In the genomic region with DNA sequence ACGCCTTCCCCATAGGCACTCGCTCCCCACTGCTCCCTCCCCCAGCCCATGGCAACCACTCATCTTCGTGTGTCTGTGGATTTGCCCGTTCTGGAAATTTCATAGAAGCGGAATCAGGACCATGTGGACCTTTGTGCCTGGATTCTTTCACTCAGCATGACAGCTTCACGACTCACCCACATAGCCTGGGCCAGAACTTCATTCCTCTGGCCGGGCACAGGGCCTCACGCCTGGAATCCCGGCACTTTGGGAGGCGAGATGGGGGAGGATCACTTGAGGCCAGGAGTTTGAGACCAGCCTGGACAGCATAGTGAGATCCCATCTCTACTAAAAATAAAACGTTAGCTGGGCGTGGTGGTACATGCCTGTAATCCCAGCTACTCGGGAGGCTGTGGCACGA, we compare ENCODE assay signal across 14 cellular contexts. TPM values are rescaled to one million over a fixed set of nuclear protein-coding genes. Genes with fewer than 3 reads are reported as not detected.
DNase-seq lines count a peak whose midpoint lies in the region; ATAC-seq and TF ChIP-seq lines count a peak whose summit lies in the region.
"Had no signal": no experiment of that assay in that cellular context is flagged by ENCODE, and none has a peak within 500 bp of the region (broad histone marks: within the 10 kb centered on the region; RNA-seq: fewer than 3 reads in every experiment).

No MANE protein-coding gene starts in this region.

- no peaks in the 10 kb centered on the region for H3K4me1 Mint-ChIP-seq in chondrocyte (ENCODE audit: low read depth)

- H4K20me1 ChIP-seq in BLaER1: no peaks in the 10 kb centered on the region

- no peaks in the 10 kb centered on the region for H3K9me3 ChIP-seq in BLaER1
- H3K9me3 ChIP-seq in MG63: no peaks in the 10 kb centered on the region
- H3K9me3 ChIP-seq in HAP-1: no peaks in the 10 kb centered on the region
- H3K9me3 ChIP-seq: BE2C had no signal

- H3K9ac ChIP-seq in BLaER1: no peak overlapping the region

- H3K36me3 Mint-ChIP-seq in chondrocyte (ENCODE audit: low read depth): no peaks in the 10 kb centered on the region
- H3K36me3 Mint-ChIP-seq: immature natural killer cell, mesothelial cell of epicardium had no signal

- in situ Hi-C loops in HAP-1 (cut with MboI; ENCODE audit: low sequenced_read_pairs): no loop called here

- no peaks in the 10 kb centered on the region for H3K9me3 Mint-ChIP-seq in chondrocyte (ENCODE audit: low read depth)
- H3K9me3 Mint-ChIP-seq: immature natural killer cell, mesothelial cell of epicardium had no signal

- no peak for ATAC-seq in HG03039 (IDR thresholded peaks at IDR 0.05; ENCODE audit: unreplicated experiment)

- peak overlapping the region; percentile 61 for H3K27ac Mint-ChIP-seq in chondrocyte (ENCODE audit: unreplicated experiment)
- H3K27ac Mint-ChIP-seq: mesothelial cell of epicardium, progenitor cell of endocrine pancreas had no signal

- H3K4me3 ChIP-seq in BLaER1: peak overlapping the region; percentile 53; the same call in 1 of the 2 replicates
- no peak overlapping the region for H3K4me3 ChIP-seq in MG63
- no peak overlapping the region for H3K4me3 ChIP-seq in HAP-1

- no peak overlapping the region for H3K27ac ChIP-seq in BLaER1

- DNase-seq in MG63 (peak; percentile 56), chondrocyte (ENCODE audit: low spot score) (no peak), NCI-H446 (lab: John Stamatoyannopoulos, UW) (no peak), HAP-1 (ENCODE audit: low spot score in 2 of 2) (no peak)
- DNase-seq: BE2C, cerebellar nuclear complex, KBM-7, NCI-H187 treated with DMSO at 0.1 percent for 48 hours had no signal

- no peak for TF ChIP-seq CTCF in chondrocyte (IDR thresholded peaks at IDR 0.05)

- H3K4me1 ChIP-seq in BLaER1 (peaks cover 97% of the 10 kb centered on the region), HAP-1 (no peaks in the 10 kb centered on the region)
- H3K4me1 ChIP-seq: BE2C had no signal

- H3K36me3 ChIP-seq in BLaER1 (no peaks in the 10 kb centered on the region), MG63 (no peaks in the 10 kb centered on the region), HAP-1 (replicated peaks) (no peaks in the 10 kb centered on the region)
- H3K36me3 ChIP-seq: BE2C had no signal

- no peak overlapping the region for H3K4me3 Mint-ChIP-seq in chondrocyte (ENCODE audit: unreplicated experiment)
- H3K4me3 Mint-ChIP-seq: mesothelial cell of epicardium had no signal

- H3K27me3 Mint-ChIP-seq in chondrocyte (ENCODE audit: low read depth): peaks cover 10% of the 10 kb centered on the region
- H3K27me3 Mint-ChIP-seq: progenitor cell of endocrine pancreas had no signal

- peak overlapping the region; percentile 90 for H3K4me2 ChIP-seq in BLaER1

- H3K27me3 ChIP-seq in BLaER1 (no peaks in the 10 kb centered on the region), MG63 (no peaks in the 10 kb centered on the region), HAP-1 (ENCODE audit: low read depth) (no peaks in the 10 kb centered on the region)
- H3K27me3 ChIP-seq: BE2C had no signal

RNA-seq across cellular contexts. Expression of gene DIPK1B, which starts 12.1 kb away (rescaled TPM):
- 11.5 and 13.3 TPM in 2 replicates for total RNA-seq in MG63 (2014; rRNA removed; shearing (Covaris generic); ENCODE audit: low replicate concordance)
- total RNA-seq in chondrocyte: 8.2 to 9.2 TPM (median 8.5 TPM) in 3 replicates

RNA-seq across cellular contexts. Expression of gene AGPAT2, which starts 13.1 kb away (rescaled TPM):
- 58.8 and 116 TPM in 2 replicates for total RNA-seq in MG63 (2014; rRNA removed; shearing (Covaris generic); ENCODE audit: low replicate concordance)
- 23.4 to 39.8 TPM (median 39.1 TPM) in 3 replicates for total RNA-seq in chondrocyte

RNA-seq across cellular contexts. Expression of gene EGFL7, which starts 37.6 kb away (rescaled TPM):
- 24.5 and 25.9 TPM in 2 replicates for total RNA-seq in MG63 (2014; rRNA removed; shearing (Covaris generic); ENCODE audit: low replicate concordance)
- total RNA-seq in chondrocyte: 5.4 to 7.8 TPM (median 7.0 TPM) in 3 replicates

RNA-seq across cellular contexts. Expression of gene LCN10, which starts 42.4 kb away (rescaled TPM):
- total RNA-seq in MG63 (2014; rRNA removed; shearing (Covaris generic); ENCODE audit: low replicate concordance): not detected in 2 replicates
- total RNA-seq in chondrocyte: not detected in 3 replicates
- total RNA-seq: progenitor cell of endocrine pancreas, SK-MEL-5 had no signal

RNA-seq across cellular contexts. Expression of gene LCN6, which starts 48.0 kb away (rescaled TPM):
- not detected in 2 replicates for total RNA-seq in MG63 (2014; rRNA removed; shearing (Covaris generic); ENCODE audit: low replicate concordance)
- total RNA-seq in chondrocyte: not detected in 3 replicates
- total RNA-seq: mesothelial cell of epicardium, progenitor cell of endocrine pancreas, SK-MEL-5 had no signal
